Comparison of ENCODE assay signal across 15 cellular contexts in the genomic region with DNA sequence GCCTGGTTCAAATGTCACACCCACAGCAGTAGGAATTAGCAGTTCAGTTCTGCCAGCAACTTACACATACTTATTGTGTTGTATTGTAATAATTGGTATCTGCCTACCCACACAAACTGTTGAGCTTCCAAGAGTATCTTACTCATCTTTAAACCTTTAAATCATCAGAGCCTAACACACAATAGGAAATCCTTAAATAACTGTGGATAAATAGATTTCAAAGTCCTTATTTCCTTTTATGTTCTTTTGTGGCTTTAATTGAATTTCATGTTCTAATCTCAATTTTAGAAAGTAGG. TPM values are rescaled to one million over a fixed set of nuclear protein-coding genes. Genes with fewer than 3 reads are reported as not detected.
DNase-seq lines count a peak whose midpoint lies in the region; ATAC-seq and TF ChIP-seq lines count a peak whose summit lies in the region.
"Had no signal": no experiment of that assay in that cellular context is flagged by ENCODE, and none has a peak within 500 bp of the region (broad histone marks: within the 10 kb centered on the region; RNA-seq: fewer than 3 reads in every experiment).

No MANE protein-coding gene starts in this region.

- H3K4me1 Mint-ChIP-seq in WTC11: peaks cover 64% of the 10 kb centered on the region
- H3K4me1 Mint-ChIP-seq in activated CD4-positive, alpha-beta memory T cell treated with anti-CD3 and anti-CD28 coated beads for 36 hours (ENCODE audit: low read depth): peaks cover 49% of the 10 kb centered on the region

- H2AK5ac ChIP-seq in IMR-90 (ENCODE audit: low read depth, low read length): no peak overlapping the region

- TF ChIP-seq RAD21 in IMR-90 (IDR thresholded peaks at IDR 0.05; ENCODE audit: low read length): no peak

- POLR2A ChIA-PET in IMR-90 (lab: Charles Lee; ENCODE audit: unreplicated experiment): no interaction called here
- POLR2A ChIA-PET in WTC11 (lab: Charles Lee): no interaction called here
- POLR2A ChIA-PET in activated CD4-positive, alpha-beta memory T cell treated with anti-CD3 and anti-CD28 coated beads for 36 hours (lab: Charles Lee): no interaction called here

- H3K27me3 ChIP-seq in BLaER1: no peaks in the 10 kb centered on the region
- H3K27me3 ChIP-seq in IMR-90 (ENCODE audit: control insufficient read depth, insufficient read depth, low read length): no peaks in the 10 kb centered on the region
- H3K27me3 ChIP-seq in left lung: no peaks in the 10 kb centered on the region
- H3K27me3 ChIP-seq: BE2C had no signal

- peaks cover 14 to 23% of the 10 kb centered on the region in 2 experiments; a peak in 3 of 4 replicates for H3K79me1 ChIP-seq in IMR-90 (ENCODE audit: low read depth in 1 of 2, low read length in 2 of 2)

- no peak overlapping the region for H3K4me3 Mint-ChIP-seq in WTC11
- no peak overlapping the region for H3K4me3 Mint-ChIP-seq in activated CD4-positive, alpha-beta memory T cell treated with anti-CD3 and anti-CD28 coated beads for 36 hours

- no peak overlapping the region for H3K4ac ChIP-seq in IMR-90 (ENCODE audit: low read depth, low read length)

- DNase-seq in IMR-90 (peak; percentile 10), WTC11 (ENCODE audit: low spot score) (no peak), left lung (no peak), amygdala (lab: John Stamatoyannopoulos, UW) (no peak)
- no peak for DNase-seq in activated CD4-positive, alpha-beta memory T cell treated with anti-CD3 and anti-CD28 coated beads for 36 hours
- DNase-seq: aorta; BE2C; left ventricle myocardium superior; naive thymus-derived CD4-positive, alpha-beta T cell; NCI-H187; NCI-H774; stimulated activated CD4-positive, alpha-beta T cell treated with anti-CD3 and anti-CD28 coated beads, Interleukin-15, amount 100 ng/mL, for 24 hours had no signal

- H4K20me1 ChIP-seq in BLaER1 (peaks cover 60% of the 10 kb centered on the region), IMR-90 (ENCODE audit: insufficient read depth, low read length) (no peaks in the 10 kb centered on the region)

- H3K4me3 ChIP-seq in BLaER1: no peak overlapping the region
- H3K4me3 ChIP-seq in IMR-90 (ENCODE audit: insufficient read depth, low read depth, low read length): no peak overlapping the region
- no peak overlapping the region for H3K4me3 ChIP-seq in left lung

- H4K5ac ChIP-seq in IMR-90 (ENCODE audit: low read depth, low read length): no peak overlapping the region

- H4K8ac ChIP-seq in IMR-90 (ENCODE audit: low read depth in 2 of 2, low read length in 2 of 2): no peak overlapping the region

- ATAC-seq in IMR-90 (ENCODE audit: low read depth) (no peak), WTC11 (no peak), left lung (no peak), GM19351 (IDR thresholded peaks at IDR 0.05; ENCODE audit: unreplicated experiment) (no peak), GM21737 (IDR thresholded peaks at IDR 0.05; ENCODE audit: unreplicated experiment) (no peak)
- ATAC-seq: left ventricle myocardium superior; naive thymus-derived CD4-positive, alpha-beta T cell had no signal

- dilution Hi-C loops in IMR-90 (cut with HindIII; ENCODE audit: low sequenced_read_pairs, unreplicated experiment): no loop called here

- no peaks in the 10 kb centered on the region for H3K36me3 Mint-ChIP-seq in WTC11
- peaks cover 9% of the 10 kb centered on the region for H3K36me3 Mint-ChIP-seq in activated CD4-positive, alpha-beta memory T cell treated with anti-CD3 and anti-CD28 coated beads for 36 hours

- in situ Hi-C loops in IMR-90 (cut with MboI; ENCODE audit: low sequenced_read_pairs): no loop called here

- no peak overlapping the region for H2BK5ac ChIP-seq in IMR-90 (ENCODE audit: low read depth, low read length, poor library complexity, severe bottlenecking)

- H3K23ac ChIP-seq in IMR-90 (ENCODE audit: low read depth, low read length): no peak overlapping the region

- H3K56ac ChIP-seq in IMR-90 (ENCODE audit: extremely low read depth, insufficient read depth, low read length): no peak overlapping the region

- H3K27ac Mint-ChIP-seq in WTC11: peak overlapping the region; percentile 83; the same call in 1 of the 2 replicates
- H3K27ac Mint-ChIP-seq in activated CD4-positive, alpha-beta memory T cell treated with anti-CD3 and anti-CD28 coated beads for 36 hours: no peak overlapping the region

- intact Hi-C loops in IMR-90 (cut with micrococcal nuclease): loop anchor here (10.0 kb wide), 1 partner anchor 141 kb away; a partner anchor contains a TSS
- intact Hi-C loops in left lung (cut with DNase I): no loop called here
- intact Hi-C loops in activated CD4-positive, alpha-beta memory T cell treated with anti-CD3 and anti-CD28 coated beads for 36 hours (cut with micrococcal nuclease): loop anchor here (5.0 to 10.0 kb wide), 3 partner anchors 109 to 961 kb away; a partner anchor contains a TSS

- H3K36me3 ChIP-seq in BLaER1: peaks cover 13% of the 10 kb centered on the region
- H3K36me3 ChIP-seq in IMR-90 (ENCODE audit: control insufficient read depth, insufficient read depth, low read length): no peaks in the 10 kb centered on the region
- H3K36me3 ChIP-seq in left lung: no peaks in the 10 kb centered on the region
- H3K36me3 ChIP-seq: BE2C had no signal

- no peaks in the 10 kb centered on the region for H3K27me3 Mint-ChIP-seq in WTC11 (ENCODE audit: low read depth)
- H3K27me3 Mint-ChIP-seq in activated CD4-positive, alpha-beta memory T cell treated with anti-CD3 and anti-CD28 coated beads for 36 hours: no peaks in the 10 kb centered on the region
- H3K27me3 Mint-ChIP-seq: naive thymus-derived CD4-positive, alpha-beta T cell had no signal

- H2BK20ac ChIP-seq in IMR-90 (ENCODE audit: low read depth, low read length): no peak overlapping the region

- H3K4me1 ChIP-seq in BLaER1 (peaks cover 45% of the 10 kb centered on the region), IMR-90 (ENCODE audit: control insufficient read depth, insufficient read depth, low read length) (peaks cover 3% of the 10 kb centered on the region), left lung (peaks cover 4 to 39% of the 10 kb centered on the region in 2 donors)

- H3K9me3 ChIP-seq in BLaER1 (no peaks in the 10 kb centered on the region), IMR-90 (ENCODE audit: control insufficient read depth, insufficient read depth, low read length) (no peaks in the 10 kb centered on the region), left lung (no peaks in the 10 kb centered on the region)
- H3K9me3 ChIP-seq: BE2C had no signal

- H3K27ac ChIP-seq in BLaER1 (no peak overlapping the region), IMR-90 (ENCODE audit: insufficient read depth, low read length) (no peak overlapping the region), left lung (peak overlapping the region; percentile 50 to 91)

- H3K4me2 ChIP-seq in BLaER1 (peak overlapping the region; percentile 80), IMR-90 (ENCODE audit: low read depth, low read length) (no peak overlapping the region)

- no TSS peak for BruUV-seq in IMR-90 (replicated peaks; lab: Mats Ljungman, UMichigan)

- 0 out of 2 replicates have a peak, but pooled peaks cover 5% of the 10 kb centered on the region for H3K9me1 ChIP-seq in IMR-90 (ENCODE audit: insufficient read depth, low read length)

- TF ChIP-seq CTCF in IMR-90 (conservative IDR thresholded peaks at IDR 0.05; ENCODE audit: low read depth, low read length): no peak
- TF ChIP-seq CTCF in WTC11 (IDR thresholded peaks at IDR 0.05): no peak
- no peak for TF ChIP-seq CTCF in left lung (IDR thresholded peaks at IDR 0.05)

- H2AK9ac ChIP-seq in IMR-90 (replicated peaks; ENCODE audit: low read depth, low read length, poor library complexity): no peak overlapping the region

- no peak overlapping the region for H3K14ac ChIP-seq in IMR-90 (replicated peaks; ENCODE audit: low read depth, low read length)

- H2AFZ ChIP-seq in IMR-90 (replicated peaks; ENCODE audit: low read length, poor library complexity): no peak overlapping the region

- TF ChIP-seq POLR2A in IMR-90 (IDR thresholded peaks at IDR 0.05; ENCODE audit: low read depth, low read length): no peak

- H3K18ac ChIP-seq in IMR-90 (ENCODE audit: low read depth, low read length): no peak overlapping the region

- H2BK15ac ChIP-seq in IMR-90 (ENCODE audit: low read depth, low read length): no peak overlapping the region

- H3K9me3 Mint-ChIP-seq in WTC11: no peaks in the 10 kb centered on the region
- H3K9me3 Mint-ChIP-seq in activated CD4-positive, alpha-beta memory T cell treated with anti-CD3 and anti-CD28 coated beads for 36 hours: no peaks in the 10 kb centered on the region
- H3K9me3 Mint-ChIP-seq: naive thymus-derived CD4-positive, alpha-beta T cell had no signal

- no peak overlapping the region for H4K91ac ChIP-seq in IMR-90 (ENCODE audit: insufficient read depth, low read depth, low read length)

- H3K9ac ChIP-seq in BLaER1 (no peak overlapping the region), IMR-90 (ENCODE audit: low read depth, low read length) (no peak overlapping the region)

- CTCF ChIA-PET in IMR-90 (lab: Yijun Ruan, JAX) (no interaction called here), WTC11 (lab: Charles Lee) (interaction anchor here (1.2 kb wide), 1 partner anchor 9 kb away, joined by 3 read pairs; no protein-coding TSS in a partner anchor)
- CTCF ChIA-PET in activated CD4-positive, alpha-beta memory T cell treated with anti-CD3 and anti-CD28 coated beads for 36 hours (lab: Charles Lee): no interaction called here

- H2BK120ac ChIP-seq in IMR-90 (ENCODE audit: low read depth, low read length): no peak overlapping the region

TF ChIP-seq in IMR-90, 13 proteins besides CTCF, POLR2A, EP300 and RAD21 (continues in another document):
- TF ChIP-seq BHLHE40 (IDR thresholded peaks at IDR 0.05; ENCODE audit: low read depth, low read length) (no peak), MAFK (IDR thresholded peaks at IDR 0.05; ENCODE audit: low read depth, low read length) (no peak), SMC3 (IDR thresholded peaks at IDR 0.05; ENCODE audit: low read depth, low read length) (no peak), RFX5 (IDR thresholded peaks at IDR 0.05; ENCODE audit: low read depth, low read length) (no peak)

TF ChIP-seq in WTC11, 78 proteins besides CTCF, POLR2A, EP300 and RAD21 (continues in another document):
- TF ChIP-seq, protein P1, sequence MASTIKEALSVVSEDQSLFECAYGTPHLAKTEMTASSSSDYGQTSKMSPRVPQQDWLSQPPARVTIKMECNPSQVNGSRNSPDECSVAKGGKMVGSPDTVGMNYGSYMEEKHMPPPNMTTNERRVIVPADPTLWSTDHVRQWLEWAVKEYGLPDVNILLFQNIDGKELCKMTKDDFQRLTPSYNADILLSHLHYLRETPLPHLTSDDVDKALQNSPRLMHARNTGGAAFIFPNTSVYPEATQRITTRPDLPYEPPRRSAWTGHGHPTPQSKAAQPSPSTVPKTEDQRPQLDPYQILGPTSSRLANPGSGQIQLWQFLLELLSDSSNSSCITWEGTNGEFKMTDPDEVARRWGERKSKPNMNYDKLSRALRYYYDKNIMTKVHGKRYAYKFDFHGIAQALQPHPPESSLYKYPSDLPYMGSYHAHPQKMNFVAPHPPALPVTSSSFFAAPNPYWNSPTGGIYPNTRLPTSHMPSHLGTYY (CRISPR knock-in tag; IDR thresholded peaks at IDR 0.05): no peak

RNA-seq across cellular contexts. Expression of a gene that starts 3.9 kb away (rescaled TPM):
- total RNA-seq in IMR-90 (2012; rRNA removed): 4.5 and 11.9 TPM in 2 replicates
- 2.7 and 4.0 TPM in 2 replicates for polyA plus RNA-seq in IMR-90 (2012; rRNA removed)
- polyA plus RNA-seq in IMR-90 (2012; cell fraction: cytosol; rRNA removed): 0.46 and 0.47 TPM in 2 replicates
- polyA plus RNA-seq in IMR-90 (2012; cell fraction: nucleus; rRNA removed; ENCODE audit: low replicate concordance): 1.7 and 6.7 TPM in 2 replicates
- 19.5 to 24.0 TPM (median 22.1 TPM) in 3 replicates for total RNA-seq in WTC11 (2021)
- 10 to 100 TPM; 24.2 to 30.3 TPM for total RNA-seq in left lung
- 10 to 100 TPM; 11.5 to 12.0 TPM for total RNA-seq in activated CD4-positive, alpha-beta memory T cell treated with anti-CD3 and anti-CD28 coated beads for 36 hours

Comparison
In these comparisons a context has a peak if more than half of its experiments do, and no peak if none do; other contexts are left out.
1. H3K27ac ChIP-seq: peak in left lung (2 of 2); none in BLaER1 (single experiment) and IMR-90 (single experiment).
2. intact Hi-C loops: an anchor here in IMR-90 (10.0 kb wide) and activated CD4-positive, alpha-beta memory T cell treated with anti-CD3 and anti-CD28 coated beads for 36 hours (5.0 to 10.0 kb wide); none called in left lung.